ENCODE assay signal across 20 cellular contexts in genomic region chr4:6288871-6289270, GRCh38.
"Had no signal": no experiment of that assay in that cellular context is flagged by ENCODE, and none has a peak within 500 bp of the region (broad histone marks: within the 10 kb centered on the region; RNA-seq: fewer than 3 reads in every experiment).

No MANE protein-coding gene starts in this region.

- H3K4me3 Mint-ChIP-seq: mesothelial cell of epicardium; naive thymus-derived CD4-positive, alpha-beta T cell; nephron; stimulated activated naive B cell treated with anti-CD40 and anti-IgM and Interleukin-4, amounts not matched to agents 10 μg/mL and 1 μg/mL and 100 μg/mL, for 72 hours; stimulated activated naive CD8-positive, alpha-beta T cell treated with anti-CD3 and anti-CD28 coated beads, Interleukin-15, Interleukin-2, amounts not matched to agents 100 ng/mL and 50 ng/mL, for 24 hours had no signal

- H3K27ac Mint-ChIP-seq: mesothelial cell of epicardium; naive thymus-derived CD4-positive, alpha-beta T cell; nephron; stimulated activated naive B cell treated with anti-CD40 and anti-IgM and Interleukin-4, amounts not matched to agents 10 μg/mL and 1 μg/mL and 100 μg/mL, for 72 hours; stimulated activated naive CD8-positive, alpha-beta T cell treated with anti-CD3 and anti-CD28 coated beads, Interleukin-15, Interleukin-2, amounts not matched to agents 100 ng/mL and 50 ng/mL, for 24 hours had no signal

- H3K4me1 Mint-ChIP-seq: mesothelial cell of epicardium; naive thymus-derived CD4-positive, alpha-beta T cell; nephron; stimulated activated naive B cell treated with anti-CD40 and anti-IgM and Interleukin-4, amounts not matched to agents 10 μg/mL and 1 μg/mL and 100 μg/mL, for 72 hours had no signal

- H3K4me3 ChIP-seq: coronary artery, pancreas, right lobe of liver, thoracic aorta, tibial nerve, upper lobe of right lung, uterus had no signal

- H3K27ac ChIP-seq: coronary artery, neutrophil, pancreas, right lobe of liver, thoracic aorta, tibial nerve, upper lobe of right lung, uterus had no signal

- DNase-seq: dermis blood vessel endothelial cell; effector memory CD4-positive, alpha-beta T cell; mesenchymal stem cell; naive thymus-derived CD4-positive, alpha-beta T cell; retina; right lobe of liver; small intestine; stimulated activated CD4-positive, alpha-beta T cell treated with anti-CD3 and anti-CD28 coated beads, Interleukin-15, amount 100 ng/mL, for 24 hours; stimulated activated CD4-positive, alpha-beta T cell treated with anti-CD3 and anti-CD28 coated beads, Interleukin-2, amount 100 ng/mL, for 48 hours; stimulated activated naive B cell treated with anti-CD40 and anti-IgM and Interleukin-4, amounts not matched to agents 10 μg/mL and 1 μg/mL and 100 μg/mL, for 72 hours; upper lobe of right lung; uterus had no signal

- H3K27me3 ChIP-seq: neutrophil, pancreas, right lobe of liver, tibial nerve, upper lobe of right lung, uterus had no signal

- H3K27me3 Mint-ChIP-seq: naive thymus-derived CD4-positive, alpha-beta T cell; stimulated activated naive B cell treated with anti-CD40 and anti-IgM and Interleukin-4, amounts not matched to agents 10 μg/mL and 1 μg/mL and 100 μg/mL, for 72 hours; stimulated activated naive CD8-positive, alpha-beta T cell treated with anti-CD3 and anti-CD28 coated beads, Interleukin-15, Interleukin-2, amounts not matched to agents 100 ng/mL and 50 ng/mL, for 24 hours had no signal

- H3K9me3 ChIP-seq: neutrophil, pancreas, right lobe of liver, thoracic aorta, tibial nerve, upper lobe of right lung, uterus had no signal

- H3K4me1 ChIP-seq: pancreas, right lobe of liver, tibial nerve, upper lobe of right lung, uterus had no signal

- ATAC-seq: naive thymus-derived CD4-positive, alpha-beta T cell; pancreas; right lobe of liver; stimulated activated naive B cell treated with anti-CD40 and anti-IgM and Interleukin-4, amounts not matched to agents 10 μg/mL and 1 μg/mL and 100 μg/mL, for 72 hours; upper lobe of right lung had no signal

- H3K36me3 ChIP-seq: neutrophil, right lobe of liver, uterus had no signal

- H3K9me3 Mint-ChIP-seq: mesothelial cell of epicardium; naive thymus-derived CD4-positive, alpha-beta T cell; nephron; stimulated activated naive B cell treated with anti-CD40 and anti-IgM and Interleukin-4, amounts not matched to agents 10 μg/mL and 1 μg/mL and 100 μg/mL, for 72 hours; stimulated activated naive CD8-positive, alpha-beta T cell treated with anti-CD3 and anti-CD28 coated beads, Interleukin-15, Interleukin-2, amounts not matched to agents 100 ng/mL and 50 ng/mL, for 24 hours had no signal
